Comparison of ENCODE assay signal across 12 cellular contexts in genomic region chr13:47932953-47933687, GRCh38.
DNase-seq lines count a peak whose midpoint lies in the region; ATAC-seq and TF ChIP-seq lines count a peak whose summit lies in the region.
"Had no signal": no experiment of that assay in that cellular context is flagged by ENCODE, and none has a peak within 500 bp of the region (broad histone marks: within the 10 kb centered on the region; RNA-seq: fewer than 3 reads in every experiment).

No MANE protein-coding gene starts in this region.

- intact Hi-C loops in PC-9 (cut with micrococcal nuclease; ENCODE audit: unreplicated experiment) = loop anchor here (10.0 kb wide), 1 partner anchor 138 kb away; no protein-coding TSS in a partner anchor

- peaks cover 9% of the 10 kb centered on the region for H3K36me3 Mint-ChIP-seq in activated T-cell treated with anti-CD3 and anti-CD28 coated beads, Interleukin-2, amount 50 U/mL, for 4 hours (ENCODE audit: insufficient read depth)

- H3K4me3 ChIP-seq in Karpas-422 (ENCODE audit: low read length) (no peak overlapping the region), neuronal stem cell (ENCODE audit: low read length in 2 of 2) (no peak overlapping the region), PC-9 (no peak overlapping the region)
- H3K4me3 ChIP-seq: spleen, transverse colon had no signal

- H3K79me1 ChIP-seq in neuronal stem cell (ENCODE audit: low read depth, low read length) = no peaks in the 10 kb centered on the region

- H3K9ac ChIP-seq in Karpas-422 (ENCODE audit: low read length) (no peak overlapping the region), neuronal stem cell (ENCODE audit: low read depth, low read length, poor library complexity) (no peak overlapping the region)
- H3K9ac ChIP-seq: KMS-11 had no signal

- no peak overlapping the region for H3K4ac ChIP-seq in neuronal stem cell (ENCODE audit: low read length)

- H3K36me3 ChIP-seq in Karpas-422 (ENCODE audit: insufficient read depth, low read length) (no peaks in the 10 kb centered on the region), neuronal stem cell (replicated peaks in 1 of 2; ENCODE audit: control insufficient read depth in 2 of 2, insufficient read depth in 2 of 2, low read length in 2 of 2) (peaks cover under 1 to 5% of the 10 kb centered on the region in 2 donors), PC-9 (ENCODE audit: low read depth) (no peaks in the 10 kb centered on the region)
- H3K36me3 ChIP-seq: transverse colon had no signal

- H3K23ac ChIP-seq in neuronal stem cell (ENCODE audit: low read depth, low read length, poor library complexity) = no peak overlapping the region

- no peak overlapping the region for H4K8ac ChIP-seq in neuronal stem cell (ENCODE audit: low read depth, low read length)

- no peak overlapping the region for H2BK120ac ChIP-seq in neuronal stem cell (ENCODE audit: low read depth, low read length)

- no peaks in the 10 kb centered on the region for H3K27me3 Mint-ChIP-seq in activated T-cell treated with anti-CD3 and anti-CD28 coated beads, Interleukin-2, amount 50 U/mL, for 4 hours (ENCODE audit: low read depth)

- no peaks in the 10 kb centered on the region for H3K9me2 ChIP-seq in Karpas-422 (replicated peaks; ENCODE audit: insufficient read depth, low read length)
- no peaks in the 10 kb centered on the region for H3K9me2 ChIP-seq in PC-9 (ENCODE audit: insufficient read depth)

- H3K18ac ChIP-seq in neuronal stem cell (ENCODE audit: low read length) = no peak overlapping the region

- H3K27ac ChIP-seq in Karpas-422 (ENCODE audit: low read length) (no peak overlapping the region), neuronal stem cell (replicated peaks; ENCODE audit: low read length) (no peak overlapping the region), PC-9 (no peak overlapping the region)
- H3K27ac ChIP-seq: KMS-11, spleen, transverse colon had no signal

- H2BK5ac ChIP-seq in neuronal stem cell (ENCODE audit: low read length) = no peak overlapping the region

- H3K4me1 ChIP-seq in Karpas-422 (ENCODE audit: low read length) (no peaks in the 10 kb centered on the region), neuronal stem cell (ENCODE audit: control insufficient read depth in 2 of 2, insufficient read depth in 1 of 2, low read depth in 1 of 2, low read length in 2 of 2) (peaks cover 0 to 4% of the 10 kb centered on the region in 2 donors), PC-9 (replicated peaks; ENCODE audit: insufficient read depth) (no peaks in the 10 kb centered on the region)
- H3K4me1 ChIP-seq: spleen, transverse colon had no signal

- no peak overlapping the region for H2BK12ac ChIP-seq in neuronal stem cell (ENCODE audit: low read length)

- H3K9me3 Mint-ChIP-seq in activated T-cell treated with anti-CD3 and anti-CD28 coated beads, Interleukin-2, amount 50 U/mL, for 4 hours = no peaks in the 10 kb centered on the region

- H2AFZ ChIP-seq in Karpas-422 (ENCODE audit: low read length) (no peak overlapping the region), neuronal stem cell (ENCODE audit: low read length) (no peak overlapping the region), PC-9 (no peak overlapping the region)

- peak; percentile 0 for DNase-seq in NCI-H1436 treated with DMSO at 0.1 percent for 48 hours (lab: John Stamatoyannopoulos, UW)
- DNase-seq in NCI-H1436 (lab: John Stamatoyannopoulos, UW) = no peak
- peak; percentile 44 for DNase-seq in Karpas-422
- DNase-seq in OCI-M1 (lab: John Stamatoyannopoulos, UW) = peak; percentile 76
- DNase-seq in neuronal stem cell (ENCODE audit: low spot score) = peak; percentile 9
- no peak for DNase-seq in PC-9
- no peak for DNase-seq in activated T-cell treated with anti-CD3 and anti-CD28 coated beads for 4 hours
- DNase-seq in activated T-cell treated with anti-CD3 and anti-CD28 coated beads, Interleukin-2, amount 50 U/mL, for 4 hours = no peak
- DNase-seq: activated CD4-positive, alpha-beta T cell treated with anti-CD3 and anti-CD28 coated beads for 48 hours; spleen; transverse colon had no signal

- CTCF ChIA-PET in PC-9 (lab: Charles Lee) = interaction anchor here (0.5 kb wide), 1 partner anchor 131 kb away, joined by 4 read pairs; no protein-coding TSS in a partner anchor

- no peak overlapping the region for H3K4me3 Mint-ChIP-seq in activated T-cell treated with anti-CD3 and anti-CD28 coated beads, Interleukin-2, amount 50 U/mL, for 4 hours

- no peak for ATAC-seq in activated T-cell treated with anti-CD3 and anti-CD28 coated beads, Interleukin-2, amount 50 U/mL, for 4 hours

- no peaks in the 10 kb centered on the region for H3K79me2 ChIP-seq in Karpas-422 (ENCODE audit: low read length)
- H3K79me2 ChIP-seq in PC-9 (ENCODE audit: low read depth) = no peaks in the 10 kb centered on the region

- no peak overlapping the region for H3K14ac ChIP-seq in neuronal stem cell (ENCODE audit: low read length)

- BruUV-seq in PC-9 (replicated peaks; lab: Mats Ljungman, UMichigan) = no TSS peak

- H2AK5ac ChIP-seq in neuronal stem cell (ENCODE audit: low read depth, low read length) = no peak overlapping the region

- no peaks in the 10 kb centered on the region for H3F3A ChIP-seq in PC-9 (ENCODE audit: insufficient read depth, low read depth)

- no peaks in the 10 kb centered on the region for H3K4me1 Mint-ChIP-seq in activated T-cell treated with anti-CD3 and anti-CD28 coated beads, Interleukin-2, amount 50 U/mL, for 4 hours (ENCODE audit: low read depth)

- no peaks in the 10 kb centered on the region for H3K9me3 ChIP-seq in Karpas-422 (ENCODE audit: low read length)
- peaks cover 0 to under 1% of the 10 kb centered on the region in 2 donors for H3K9me3 ChIP-seq in neuronal stem cell (replicated peaks in 1 of 2; ENCODE audit: control insufficient read depth in 2 of 2, insufficient read depth in 1 of 2, low read depth in 1 of 2, low read length in 2 of 2)
- no peaks in the 10 kb centered on the region for H3K9me3 ChIP-seq in PC-9 (ENCODE audit: insufficient read depth, low read depth)
- H3K9me3 ChIP-seq: transverse colon had no signal

- H4K20me1 ChIP-seq in Karpas-422 (ENCODE audit: insufficient read depth, low read depth, low read length) (no peaks in the 10 kb centered on the region), PC-9 (ENCODE audit: insufficient read depth) (no peaks in the 10 kb centered on the region)

- no peak overlapping the region for H2BK15ac ChIP-seq in neuronal stem cell (ENCODE audit: low read length)

- no peak for TF ChIP-seq CTCF in PC-9 (conservative IDR thresholded peaks at IDR 0.05)

- H4K91ac ChIP-seq in neuronal stem cell (ENCODE audit: low read depth, low read length, poor library complexity) = no peak overlapping the region

- H3K27me3 ChIP-seq in Karpas-422 (ENCODE audit: low read length) = no peaks in the 10 kb centered on the region
- no peaks in the 10 kb centered on the region for H3K27me3 ChIP-seq in neuronal stem cell (ENCODE audit: control insufficient read depth in 3 of 3, insufficient read depth in 3 of 3, low read depth in 1 of 3, low read length in 3 of 3)
- H3K27me3 ChIP-seq in PC-9 (ENCODE audit: insufficient read depth, low read depth) = no peaks in the 10 kb centered on the region
- H3K27me3 ChIP-seq: spleen, transverse colon had no signal

- no peak overlapping the region for H3K4me2 ChIP-seq in Karpas-422 (ENCODE audit: low read depth, low read length, poor library complexity, severe bottlenecking)
- H3K4me2 ChIP-seq in neuronal stem cell (ENCODE audit: insufficient read depth, low read length, poor library complexity, severe bottlenecking) = no peak overlapping the region
- no peak overlapping the region for H3K4me2 ChIP-seq in PC-9
- H3K4me2 ChIP-seq: KMS-11 had no signal

- WGBS in neuronal stem cell (ENCODE audit: extremely low coverage in 2 of 2, insufficient read length in 2 of 2, insufficient replicate concordance in 1 of 2), 2 donors = no CpG with 5 or more reads among the region's 3 CpGs

- POLR2A ChIA-PET in PC-9 (lab: Charles Lee; ENCODE audit: unreplicated experiment) = no interaction called here

Comparison
In these comparisons a context has a peak if more than half of its experiments do, and no peak if none do; other contexts are left out.
1. DNase-seq: peak in NCI-H1436 treated with DMSO at 0.1 percent for 48 hours (single experiment), Karpas-422 (single experiment), OCI-M1 (single experiment) and neuronal stem cell (single experiment); none in NCI-H1436 (single experiment), PC-9 (0 of 2), activated T-cell treated with anti-CD3 and anti-CD28 coated beads for 4 hours (single experiment) and activated T-cell treated with anti-CD3 and anti-CD28 coated beads, Interleukin-2, amount 50 U/mL, for 4 hours (single experiment).